8 cellular contexts compared by ENCODE assay signal in genomic region chr11:62770778-62771143, GRCh38. TPM values are rescaled to one million over a fixed set of nuclear protein-coding genes. Genes with fewer than 3 reads are reported as not detected.
A peak's percentile ranks its signal among the peaks of the same experiment; 100 is the strongest.
DNase-seq lines count a peak whose midpoint lies in the region; ATAC-seq and TF ChIP-seq lines count a peak whose summit lies in the region.

No MANE protein-coding gene starts in this region.

- H3K4me1 ChIP-seq in CD4-positive, CD25-positive, alpha-beta regulatory T cell (ENCODE audit: control insufficient read depth, insufficient read depth, low read length, poor library complexity, severe bottlenecking): peaks cover 15% of the 10 kb centered on the region
- H3K4me1 ChIP-seq in GM23248 (ENCODE audit: insufficient read depth) (peaks cover 18% of the 10 kb centered on the region), mucosa of rectum (ENCODE audit: control insufficient read depth in 2 of 2, insufficient read depth in 2 of 2, low read length in 2 of 2) (peaks cover 6 to 12% of the 10 kb centered on the region in 2 donors), vagina (peaks cover 29% of the 10 kb centered on the region)
- H3K4me1 ChIP-seq in effector memory CD4-positive, alpha-beta T cell (ENCODE audit: control insufficient read depth, insufficient read depth, low read length, poor library complexity, severe bottlenecking): peaks cover 15% of the 10 kb centered on the region

- H3K27me3 ChIP-seq in CD4-positive, CD25-positive, alpha-beta regulatory T cell (ENCODE audit: control insufficient read depth, insufficient read depth, low read length): no peaks in the 10 kb centered on the region
- H3K27me3 ChIP-seq in GM23248 (replicated peaks; ENCODE audit: insufficient read depth): no peaks in the 10 kb centered on the region
- no peaks in the 10 kb centered on the region for H3K27me3 ChIP-seq in effector memory CD4-positive, alpha-beta T cell (replicated peaks; ENCODE audit: control insufficient read depth, insufficient read depth, low read length, poor library complexity, severe bottlenecking)
- no peaks in the 10 kb centered on the region for H3K27me3 ChIP-seq in mucosa of rectum (ENCODE audit: control insufficient read depth in 2 of 2, insufficient read depth in 2 of 2, low read length in 2 of 2)
- no peaks in the 10 kb centered on the region for H3K27me3 ChIP-seq in vagina

- H3K36me3 Mint-ChIP-seq in CD4-positive, CD25-positive, alpha-beta regulatory T cell: peaks cover 15% of the 10 kb centered on the region

- peak overlapping the region; percentile 79 for H3K4me2 ChIP-seq in GM23248 (ENCODE audit: unreplicated experiment)

- no peak for TF ChIP-seq CTCF in vagina (IDR thresholded peaks at IDR 0.05)

- H3F3A ChIP-seq in GM23248 (ENCODE audit: insufficient read depth): peaks cover 20% of the 10 kb centered on the region

- H2AFZ ChIP-seq in GM23248: peak overlapping the region; percentile 90

- H3K4me3 Mint-ChIP-seq in CD4-positive, CD25-positive, alpha-beta regulatory T cell: peak overlapping the region; percentile 88 to 97 (median 94)

- H4K20me1 ChIP-seq in GM23248 (ENCODE audit: insufficient read depth): no peaks in the 10 kb centered on the region

- intact Hi-C loops in vagina (cut with DNase I): loop anchor here (5.0 kb wide), 1 partner anchor 43 kb away; the partner anchor contains the start of genes HNRNPUL2 and TTC9C

- no peaks in the 10 kb centered on the region for H3K9me3 Mint-ChIP-seq in CD4-positive, CD25-positive, alpha-beta regulatory T cell

- WGBS in GM23248 (ENCODE audit: low coverage in 1 of 2, low lambda C conversion rate in 2 of 2, missing lambda C conversion rate in 2 of 2), 2 experiments: 3 to 4% methylated on average over 18 of the region's 18 CpGs

- H3K27me3 Mint-ChIP-seq in CD4-positive, CD25-positive, alpha-beta regulatory T cell: no peaks in the 10 kb centered on the region

- no peaks in the 10 kb centered on the region for H3K9me3 ChIP-seq in CD4-positive, CD25-positive, alpha-beta regulatory T cell (ENCODE audit: control insufficient read depth in 2 of 2, low read length in 2 of 2)
- no peaks in the 10 kb centered on the region for H3K9me3 ChIP-seq in GM23248 (ENCODE audit: low read depth)
- H3K9me3 ChIP-seq in SK-N-MC (ENCODE audit: low read depth, low read length): no peaks in the 10 kb centered on the region
- H3K9me3 ChIP-seq in effector memory CD4-positive, alpha-beta T cell (ENCODE audit: control insufficient read depth, low read length): no peaks in the 10 kb centered on the region
- H3K9me3 ChIP-seq in mucosa of rectum (ENCODE audit: control insufficient read depth in 2 of 2, low read length in 2 of 2): no peaks in the 10 kb centered on the region
- no peaks in the 10 kb centered on the region for H3K9me3 ChIP-seq in vagina

- H3K9me2 ChIP-seq in GM23248 (ENCODE audit: insufficient read depth): no peaks in the 10 kb centered on the region

- in situ Hi-C loops in GM23248 (cut with MboI): no loop called here

- H3K79me2 ChIP-seq in GM23248 (ENCODE audit: insufficient read depth): peaks cover 23% of the 10 kb centered on the region

- no peak for TF ChIP-seq POLR2A in vagina (IDR thresholded peaks at IDR 0.05)

- H3K27ac ChIP-seq in CD4-positive, CD25-positive, alpha-beta regulatory T cell (ENCODE audit: insufficient read depth, low read length, poor library complexity, severe bottlenecking): peak overlapping the region; percentile 92
- H3K27ac ChIP-seq in GM23248 (peak overlapping the region; percentile 82), SK-N-MC (peak overlapping the region; percentile 87), mucosa of rectum (ENCODE audit: low read depth in 2 of 2, low read length in 2 of 2) (peak overlapping the region; percentile 92 to 95), vagina (peak overlapping the region; percentile 98)
- peak overlapping the region; percentile 79 for H3K27ac ChIP-seq in effector memory CD4-positive, alpha-beta T cell (ENCODE audit: insufficient read depth, low read length, poor library complexity, severe bottlenecking)

- H3K4me1 Mint-ChIP-seq in CD4-positive, CD25-positive, alpha-beta regulatory T cell: peaks cover 6 to 32% (median 17%) of the 10 kb centered on the region in 4 donors

- ATAC-seq in CD4-positive, CD25-positive, alpha-beta regulatory T cell (ENCODE audit: low read depth in 2 of 2): peak in 1 of 2 donors; percentile 4
- ATAC-seq in GM18519 (IDR thresholded peaks at IDR 0.05; ENCODE audit: low FRiP score, unreplicated experiment): no peak

- peaks cover 15% of the 10 kb centered on the region for H3K36me3 ChIP-seq in CD4-positive, CD25-positive, alpha-beta regulatory T cell (ENCODE audit: control insufficient read depth, insufficient read depth, low read length)
- H3K36me3 ChIP-seq in GM23248 (ENCODE audit: low read depth): peaks cover 10% of the 10 kb centered on the region; the same call in 1 of the 2 replicates
- H3K36me3 ChIP-seq in SK-N-MC (ENCODE audit: insufficient read depth, low read length): peaks cover 26% of the 10 kb centered on the region; the same call in 1 of the 2 replicates
- H3K36me3 ChIP-seq in effector memory CD4-positive, alpha-beta T cell (ENCODE audit: control insufficient read depth, insufficient read depth, low read length): peaks cover 18% of the 10 kb centered on the region
- peaks cover 13 to 22% of the 10 kb centered on the region in 2 donors for H3K36me3 ChIP-seq in mucosa of rectum (ENCODE audit: control insufficient read depth in 2 of 2, insufficient read depth in 2 of 2, low read length in 2 of 2)
- peaks cover 0 to 20% of the 10 kb centered on the region in 2 donors for H3K36me3 ChIP-seq in vagina

- H3K4me3 ChIP-seq in CD4-positive, CD25-positive, alpha-beta regulatory T cell (ENCODE audit: low read depth, low read length): peak overlapping the region; percentile 93
- H3K4me3 ChIP-seq in GM23248 (peak overlapping the region; percentile 70), SK-N-MC (peak overlapping the region; percentile 93), mucosa of rectum (ENCODE audit: low read length in 2 of 2) (peak overlapping the region; percentile 88 to 91), vagina (peak overlapping the region; percentile 66 to 78)
- H3K4me3 ChIP-seq in effector memory CD4-positive, alpha-beta T cell (ENCODE audit: insufficient read depth, low read depth, low read length, poor library complexity, severe bottlenecking): peak overlapping the region; percentile 64

- peak overlapping the region; percentile 81 for H3K9ac ChIP-seq in GM23248
- H3K9ac ChIP-seq in SK-N-MC (ENCODE audit: insufficient read length): peak overlapping the region; percentile 82
- H3K9ac ChIP-seq in mucosa of rectum (ENCODE audit: low read depth in 1 of 2, low read length in 2 of 2): peak overlapping the region; percentile 64 to 74

- no peak for DNase-seq in CD4-positive, CD25-positive, alpha-beta regulatory T cell
- peak; percentile 65 for DNase-seq in GM23248
- DNase-seq in SK-N-MC (ENCODE audit: low read depth, low spot score): no peak
- DNase-seq in effector memory CD4-positive, alpha-beta T cell: no peak
- no peak for DNase-seq in vagina (ENCODE audit: extremely low spot score in 2 of 2)
- no peak for DNase-seq in HPDE6-E6E7 (ENCODE audit: extremely low spot score)

- peak overlapping the region; percentile 90 to 97 (median 95) for H3K27ac Mint-ChIP-seq in CD4-positive, CD25-positive, alpha-beta regulatory T cell

RNA-seq across cellular contexts. Expression of gene TAF6L, which starts 0.4 kb away (rescaled TPM):
- 13.1 TPM for total RNA-seq in CD4-positive, CD25-positive, alpha-beta regulatory T cell
- polyA plus RNA-seq in CD4-positive, CD25-positive, alpha-beta regulatory T cell: 1 to 10 TPM; 5.8 to 9.5 (median 7.5) TPM
- total RNA-seq in GM23248 (2014; rRNA removed; shearing (Covaris generic)): 11.6 and 22.5 TPM in 2 replicates
- 8.2 and 9.1 TPM in 2 replicates for polyA plus RNA-seq in GM23248 (2016; fragmentation: Nextera tagmentation; extraction: Ambion mirVana)
- 24.8 TPM for total RNA-seq in vagina

RNA-seq across cellular contexts. Expression of gene POLR2G, which starts 9.4 kb away (rescaled TPM):
- total RNA-seq in CD4-positive, CD25-positive, alpha-beta regulatory T cell: 74.9 TPM
- 100 to 1,000 TPM; 241 to 286 (median 253) TPM for polyA plus RNA-seq in CD4-positive, CD25-positive, alpha-beta regulatory T cell
- total RNA-seq in GM23248 (2014; rRNA removed; shearing (Covaris generic)): 61.2 and 73.3 TPM in 2 replicates
- polyA plus RNA-seq in GM23248 (2016; fragmentation: Nextera tagmentation; extraction: Ambion mirVana): 154 and 156 TPM in 2 replicates
- total RNA-seq in vagina: 52.8 TPM

RNA-seq across cellular contexts. Expression of gene TMEM179B, which starts 16.4 kb away (rescaled TPM):
- 26.3 TPM for total RNA-seq in CD4-positive, CD25-positive, alpha-beta regulatory T cell
- 100 to 1,000 TPM; 129 to 172 (median 152) TPM for polyA plus RNA-seq in CD4-positive, CD25-positive, alpha-beta regulatory T cell
- total RNA-seq in GM23248 (2014; rRNA removed; shearing (Covaris generic)): 73.3 and 151 TPM in 2 replicates
- 140 and 150 TPM in 2 replicates for polyA plus RNA-seq in GM23248 (2016; fragmentation: Nextera tagmentation; extraction: Ambion mirVana)
- total RNA-seq in vagina: 61.9 TPM

RNA-seq across cellular contexts. Expression of gene ZBTB3, which starts 16.8 kb away (rescaled TPM):
- total RNA-seq in CD4-positive, CD25-positive, alpha-beta regulatory T cell: 8.5 TPM
- 1 to 10 TPM; 4.8 to 7.2 (median 5.5) TPM for polyA plus RNA-seq in CD4-positive, CD25-positive, alpha-beta regulatory T cell
- 6.6 and 8.0 TPM in 2 replicates for total RNA-seq in GM23248 (2014; rRNA removed; shearing (Covaris generic))
- polyA plus RNA-seq in GM23248 (2016; fragmentation: Nextera tagmentation; extraction: Ambion mirVana): 4.9 and 5.5 TPM in 2 replicates
- total RNA-seq in vagina: 6.1 TPM

RNA-seq across cellular contexts. Expression of gene TMEM223, which starts 21.0 kb away (rescaled TPM):
- total RNA-seq in CD4-positive, CD25-positive, alpha-beta regulatory T cell: 9.1 TPM
- polyA plus RNA-seq in CD4-positive, CD25-positive, alpha-beta regulatory T cell: 10 to 100 TPM; 55.2 to 71.9 (median 69.2) TPM
- 32.0 and 33.4 TPM in 2 replicates for total RNA-seq in GM23248 (2014; rRNA removed; shearing (Covaris generic))
- 31.4 and 34.2 TPM in 2 replicates for polyA plus RNA-seq in GM23248 (2016; fragmentation: Nextera tagmentation; extraction: Ambion mirVana)
- total RNA-seq in vagina: 19.6 TPM
